ENCODE assay signal across 15 cellular contexts in genomic region chr16:72946474-72947194, GRCh38.
A peak's percentile ranks its signal among the peaks of the same experiment; 100 is the strongest.
DNase-seq lines count a peak whose midpoint lies in the region; ATAC-seq, FAIRE-seq and TF ChIP-seq lines count a peak whose summit lies in the region.
"Had no signal": no experiment of that assay in that cellular context is flagged by ENCODE, and none has a peak within 500 bp of the region (broad histone marks: within the 10 kb centered on the region; RNA-seq: fewer than 3 reads in every experiment).

No MANE protein-coding gene starts in this region.

- 36% methylated on average over 12 of the region's 15 CpGs for WGBS in right lobe of liver (ENCODE audit: insufficient coverage, low coverage, low lambda C conversion rate, missing lambda C conversion rate)

- TF ChIP-seq POLR2A in right lobe of liver (IDR thresholded peaks at IDR 0.05), result peak; percentile 63

- H3K27me3 ChIP-seq in right lobe of liver, result no peaks in the 10 kb centered on the region
- H3K27me3 ChIP-seq in rectal smooth muscle tissue (ENCODE audit: control insufficient read depth, insufficient read depth, low read length), result no peaks in the 10 kb centered on the region

- FAIRE-seq in kidney (lab: Jason Lieb, UNC), result no peak

- TF ChIP-seq CTCF in right lobe of liver (IDR thresholded peaks at IDR 0.05) (no peak), kidney (IDR thresholded peaks at IDR 0.05; ENCODE audit: borderline replicate concordance, extremely low read depth, insufficient read depth) (no peak)

- DNase-seq in Right ventricle myocardium inferior (ENCODE audit: missing footprints) (no peak), cardiac septum (ENCODE audit: low spot score) (no peak), right lobe of liver (peak; percentile 82 to 90 (median 88)), MV-4-11 (lab: John Stamatoyannopoulos, UW) (no peak), kidney (no peak), COLO668 (lab: John Stamatoyannopoulos, UW; ENCODE audit: unreplicated experiment) (no peak)
- DNase-seq in stimulated activated naive CD4-positive, alpha-beta T cell treated with Interleukin-2 at 50 U/mL for 16 hours (lab: John Stamatoyannopoulos, UW), result no peak
- DNase-seq: activated CD4-positive, alpha-beta memory T cell treated with anti-CD3 and anti-CD28 coated beads for 36 hours; CD4-positive, CD25-positive, alpha-beta regulatory T cell; effector memory CD8-positive, alpha-beta T cell; NCI-H2171; SIG-M5 had no signal

- peak; percentile 76 for ATAC-seq in Right ventricle myocardium inferior
- ATAC-seq in right lobe of liver, result peak; percentile 71 to 82 (median 80)
- ATAC-seq: activated T-helper 17 cell treated with anti-CD3 and anti-CD28 coated beads, Interleukin-2, amount 50 U/mL, for 72 hours; effector memory CD8-positive, alpha-beta T cell had no signal

- H3K27ac ChIP-seq in right lobe of liver (peak overlapping the region; percentile 84 to 96 (median 91)), rectal smooth muscle tissue (ENCODE audit: low read depth, low read length) (peak overlapping the region; percentile 30), kidney (ENCODE audit: low read depth in 2 of 2, low read length in 2 of 2) (no peak overlapping the region)
- H3K27ac ChIP-seq: 22Rv1 had no signal

- H3K9ac ChIP-seq in rectal smooth muscle tissue (ENCODE audit: low read length) (no peak overlapping the region), kidney (ENCODE audit: low read length in 2 of 2) (peak overlapping the region in 1 of 2 donors; percentile 2)

- H3K9me3 ChIP-seq in right lobe of liver (no peaks in the 10 kb centered on the region), kidney (ENCODE audit: control insufficient read depth in 1 of 2, low read length in 2 of 2) (no peaks in the 10 kb centered on the region)

- H3K4me3 ChIP-seq in right lobe of liver, result no peak overlapping the region
- no peak overlapping the region for H3K4me3 ChIP-seq in rectal smooth muscle tissue (ENCODE audit: low read length)
- H3K4me3 ChIP-seq in kidney (ENCODE audit: low read length in 2 of 2), result no peak overlapping the region

- H3K4me1 ChIP-seq in right lobe of liver (peaks cover 0 to 35% (median 15%) of the 10 kb centered on the region in 4 donors), rectal smooth muscle tissue (ENCODE audit: control insufficient read depth, insufficient read depth, low read length) (peaks cover 18% of the 10 kb centered on the region), kidney (ENCODE audit: control insufficient read depth in 1 of 2, insufficient read depth in 1 of 2, low read depth in 1 of 2, low read length in 2 of 2) (peaks cover 10 to 15% of the 10 kb centered on the region in 2 donors)

- H3K36me3 ChIP-seq in right lobe of liver (peaks cover 0 to 8% (median 0%) of the 10 kb centered on the region in 4 donors), rectal smooth muscle tissue (ENCODE audit: control insufficient read depth, insufficient read depth, low read length) (peaks cover 4% of the 10 kb centered on the region), kidney (ENCODE audit: control insufficient read depth in 1 of 2, insufficient read depth in 2 of 2, low read length in 2 of 2) (peaks cover 0 to 6% of the 10 kb centered on the region in 2 donors)

- intact Hi-C loops in Right ventricle myocardium inferior (cut with DNase I), result no loop called here
- intact Hi-C loops in cardiac septum (cut with DNase I), result no loop called here
- intact Hi-C loops in right lobe of liver (cut with DNase I), result no loop called here
- intact Hi-C loops in kidney (cut with DNase I), result no loop called here

Comparison
In these comparisons a context has a peak if more than half of its experiments do, and no peak if none do; other contexts are left out.
1. DNase-seq: peak in right lobe of liver (3 of 3); none in Right ventricle myocardium inferior (single experiment), cardiac septum (single experiment), MV-4-11 (single experiment), kidney (single experiment), stimulated activated naive CD4-positive, alpha-beta T cell treated with Interleukin-2 at 50 U/mL for 16 hours (single experiment) and COLO668 (single experiment).
2. H3K27ac ChIP-seq: peak in right lobe of liver (3 of 3) and rectal smooth muscle tissue (single experiment); none in kidney (0 of 2).